In genomic region chr13:32323912-32324311, GRCh38 we compare ENCODE assay signal across 18 cellular contexts. TPM values are rescaled to one million over a fixed set of nuclear protein-coding genes. Genes with fewer than 3 reads are reported as not detected.
DNase-seq lines count a peak whose midpoint lies in the region; ATAC-seq, FAIRE-seq and TF ChIP-seq lines count a peak whose summit lies in the region.
"Had no signal": no experiment of that assay in that cellular context is flagged by ENCODE, and none has a peak within 500 bp of the region (broad histone marks: within the 10 kb centered on the region; RNA-seq: fewer than 3 reads in every experiment).

No MANE protein-coding gene starts in this region.

- no peak for TF ChIP-seq POLR2A in H54 (IDR thresholded peaks at IDR 0.05; ENCODE audit: low read depth, low read length)

- no peak overlapping the region for H3K4me3 Mint-ChIP-seq in type B pancreatic cell
- H3K4me3 Mint-ChIP-seq: activated B cell treated with CpG ODN at 0.5 μM for 24 hours; activated naive CD8-positive, alpha-beta T cell treated with anti-CD3 and anti-CD28 coated beads for 36 hours had no signal

- H3K9me3 Mint-ChIP-seq in type B pancreatic cell: no peaks in the 10 kb centered on the region
- H3K9me3 Mint-ChIP-seq: activated B cell treated with CpG ODN at 0.5 μM for 24 hours; activated naive CD8-positive, alpha-beta T cell treated with anti-CD3 and anti-CD28 coated beads for 36 hours had no signal

- no peak overlapping the region for H3K4me3 ChIP-seq in retinal pigment epithelial cell (ENCODE audit: low read length)
- H3K4me3 ChIP-seq: heart right ventricle, skin epidermis had no signal

- H3K4me1 Mint-ChIP-seq in type B pancreatic cell (ENCODE audit: unreplicated experiment): no peaks in the 10 kb centered on the region
- H3K4me1 Mint-ChIP-seq: activated B cell treated with CpG ODN at 0.5 μM for 24 hours had no signal

- DNase-seq in H54 (ENCODE audit: insufficient read length, low spot score): peak; percentile 14
- DNase-seq in SW 1271 (lab: John Stamatoyannopoulos, UW): peak; percentile 29 to 70
- DNase-seq in fibroblast of gingiva (ENCODE audit: low read depth): peak; percentile 67
- peak; percentile 18 for DNase-seq in retinal pigment epithelial cell (ENCODE audit: low read depth)
- no peak for DNase-seq in iPS-NIHi11 (ENCODE audit: low spot score)
- no peak for DNase-seq in type B pancreatic cell (ENCODE audit: extremely low spot score, unreplicated experiment)
- no peak for DNase-seq in D721Med (ENCODE audit: insufficient read length, low spot score)
- DNase-seq: activated B cell treated with CpG ODN at 0.5 μM for 24 hours; activated naive CD8-positive, alpha-beta T cell treated with anti-CD3 and anti-CD28 coated beads for 36 hours; COR-L47; heart right ventricle; left ventricle myocardium superior; MV-4-11; substantia nigra had no signal

- H3K27me3 Mint-ChIP-seq in type B pancreatic cell: no peaks in the 10 kb centered on the region
- H3K27me3 Mint-ChIP-seq: activated B cell treated with CpG ODN at 0.5 μM for 24 hours; activated naive CD8-positive, alpha-beta T cell treated with anti-CD3 and anti-CD28 coated beads for 36 hours had no signal

- no peak for ATAC-seq in GM18873 (IDR thresholded peaks at IDR 0.05; ENCODE audit: low FRiP score, unreplicated experiment)
- ATAC-seq: heart right ventricle, left ventricle myocardium superior had no signal

- TF ChIP-seq CTCF in retinal pigment epithelial cell (conservative IDR thresholded peaks at IDR 0.05; ENCODE audit: low read depth, low read length) (no peak), type B pancreatic cell (conservative IDR thresholded peaks at IDR 0.05) (no peak), D721Med (IDR thresholded peaks at IDR 0.05; ENCODE audit: insufficient read depth, missing control alignments) (no peak)

- no peak overlapping the region for H3K27ac Mint-ChIP-seq in type B pancreatic cell
- H3K27ac Mint-ChIP-seq: activated B cell treated with CpG ODN at 0.5 μM for 24 hours; activated naive CD8-positive, alpha-beta T cell treated with anti-CD3 and anti-CD28 coated beads for 36 hours had no signal

- FAIRE-seq in H54 (lab: Jason Lieb, UNC) (no peak), D721Med (lab: Jason Lieb, UNC) (no peak)
- FAIRE-seq: HTR-8/SVneo had no signal

- peaks cover 12% of the 10 kb centered on the region for H3K36me3 Mint-ChIP-seq in type B pancreatic cell

RNA-seq across cellular contexts. Expression of gene BRCA2, which starts 8.6 kb away (rescaled TPM):
- 4.3 and 10.6 TPM in 2 replicates for total RNA-seq in type B pancreatic cell (ENCODE audit: low replicate concordance)

RNA-seq across cellular contexts. Expression of gene ZAR1L, which starts 8.7 kb away (rescaled TPM):
- total RNA-seq in type B pancreatic cell (ENCODE audit: low replicate concordance): not detected in 2 replicates
- total RNA-seq: activated B cell treated with CpG ODN at 0.5 μM for 24 hours, dermis microvascular lymphatic vessel endothelial cell, heart right ventricle, left ventricle myocardium superior had no signal

Comparison
In these comparisons a context has a peak if more than half of its experiments do, and no peak if none do; other contexts are left out.
1. DNase-seq: peak in H54 (single experiment), SW 1271 (2 of 2), fibroblast of gingiva (single experiment) and retinal pigment epithelial cell (single experiment); none in iPS-NIHi11 (single experiment), type B pancreatic cell (single experiment) and D721Med (single experiment).